Comparison of ENCODE assay signal across 1 cellular context in the genomic region with DNA sequence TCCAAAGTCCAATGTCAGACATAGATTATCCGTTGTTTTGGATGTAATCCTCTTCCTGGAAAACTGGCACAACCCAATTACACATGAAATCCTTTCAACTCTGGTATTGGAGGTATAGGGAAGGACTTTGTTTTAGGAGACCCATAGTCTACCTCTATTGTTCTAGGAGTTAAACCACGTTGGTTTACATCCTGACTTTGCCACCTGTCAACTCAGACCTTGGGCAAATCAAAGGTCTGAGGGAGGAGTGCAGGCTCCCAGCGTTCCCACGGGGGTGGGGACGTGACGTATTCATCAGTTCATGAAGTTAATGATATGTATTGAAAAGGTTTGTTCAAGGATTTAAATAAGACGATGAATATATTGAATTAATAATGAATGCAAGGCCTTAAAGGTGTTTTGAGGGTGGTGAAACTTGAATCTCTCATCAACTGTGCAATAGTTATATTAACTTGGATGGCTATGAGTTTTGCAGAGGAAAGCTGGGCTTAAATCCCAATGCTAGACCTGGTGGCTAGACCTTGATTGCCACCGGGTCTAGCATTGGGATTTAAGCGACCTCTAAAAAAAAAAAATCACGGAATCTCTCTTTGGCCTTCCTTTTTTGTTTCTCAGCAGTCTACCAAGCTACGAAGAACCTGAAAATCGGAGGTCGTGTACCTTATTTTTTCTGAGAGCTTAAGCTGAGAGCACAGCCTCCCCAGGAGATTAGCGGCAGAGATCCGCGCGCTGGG.
TF ChIP-seq lines count a peak whose summit lies in the region.

No MANE protein-coding gene starts in this region.

TF ChIP-seq in HepG2, 621 proteins besides CTCF, POLR2A, EP300 and RAD21 (continued from another document):
- TF ChIP-seq PATZ1 (CRISPR knock-in tag; IDR thresholded peaks at IDR 0.05) (no peak), ZNF251 (CRISPR knock-in tag; IDR thresholded peaks at IDR 0.05) (no peak), NFATC3 (CRISPR knock-in tag; IDR thresholded peaks at IDR 0.05) (no peak), POLR2AphosphoS2 (IDR thresholded peaks at IDR 0.05; ENCODE audit: low read depth, low read length) (no peak), ZNF577 (CRISPR knock-in tag; IDR thresholded peaks at IDR 0.05; ENCODE audit: borderline replicate concordance, low read depth) (no peak), BRD4 (CRISPR knock-in tag; IDR thresholded peaks at IDR 0.05) (no peak), ZNF234 (CRISPR knock-in tag; conservative IDR thresholded peaks at IDR 0.05) (no peak), SOX13 (IDR thresholded peaks at IDR 0.05) (no peak), SOX13 (CRISPR knock-in tag; conservative IDR thresholded peaks at IDR 0.05 in 1 of 2, IDR thresholded peaks at IDR 0.05 in 1 of 2) (peak in 1 of 2 experiments; percentile 78; a peak in 2 of 4 replicates), ZSCAN21 (CRISPR knock-in tag; IDR thresholded peaks at IDR 0.05; ENCODE audit: borderline replicate concordance) (no peak), ZNF878 (CRISPR knock-in tag; IDR thresholded peaks at IDR 0.05) (no peak), ZBTB8A (CRISPR knock-in tag; IDR thresholded peaks at IDR 0.05; ENCODE audit: borderline replicate concordance, low read depth) (no peak), ZNF597 (CRISPR knock-in tag; IDR thresholded peaks at IDR 0.05) (no peak), TOE1 (CRISPR knock-in tag; IDR thresholded peaks at IDR 0.05) (no peak), ZNF407 (CRISPR knock-in tag; IDR thresholded peaks at IDR 0.05; ENCODE audit: not compliant biosample characterization) (no peak), RFXAP (CRISPR knock-in tag; IDR thresholded peaks at IDR 0.05; ENCODE audit: borderline replicate concordance) (no peak), ZC3H13 (CRISPR knock-in tag; IDR thresholded peaks at IDR 0.05) (no peak), ZNF296 (CRISPR knock-in tag; conservative IDR thresholded peaks at IDR 0.05) (no peak), MAF1 (CRISPR knock-in tag; IDR thresholded peaks at IDR 0.05; ENCODE audit: borderline replicate concordance) (no peak), ZNF326 (CRISPR knock-in tag; IDR thresholded peaks at IDR 0.05; ENCODE audit: borderline replicate concordance) (no peak), ZNF720 (CRISPR knock-in tag; IDR thresholded peaks at IDR 0.05) (no peak), POGZ (CRISPR knock-in tag; IDR thresholded peaks at IDR 0.05) (no peak), CREB1 (IDR thresholded peaks at IDR 0.05) (peak; percentile 77), CREB1 (CRISPR knock-in tag; IDR thresholded peaks at IDR 0.05) (peak; percentile 50; the same call in 1 of the 2 replicates), ZNF337 (CRISPR knock-in tag; IDR thresholded peaks at IDR 0.05; ENCODE audit: borderline replicate concordance, low read depth) (no peak)
- TF ChIP-seq, protein P1, sequence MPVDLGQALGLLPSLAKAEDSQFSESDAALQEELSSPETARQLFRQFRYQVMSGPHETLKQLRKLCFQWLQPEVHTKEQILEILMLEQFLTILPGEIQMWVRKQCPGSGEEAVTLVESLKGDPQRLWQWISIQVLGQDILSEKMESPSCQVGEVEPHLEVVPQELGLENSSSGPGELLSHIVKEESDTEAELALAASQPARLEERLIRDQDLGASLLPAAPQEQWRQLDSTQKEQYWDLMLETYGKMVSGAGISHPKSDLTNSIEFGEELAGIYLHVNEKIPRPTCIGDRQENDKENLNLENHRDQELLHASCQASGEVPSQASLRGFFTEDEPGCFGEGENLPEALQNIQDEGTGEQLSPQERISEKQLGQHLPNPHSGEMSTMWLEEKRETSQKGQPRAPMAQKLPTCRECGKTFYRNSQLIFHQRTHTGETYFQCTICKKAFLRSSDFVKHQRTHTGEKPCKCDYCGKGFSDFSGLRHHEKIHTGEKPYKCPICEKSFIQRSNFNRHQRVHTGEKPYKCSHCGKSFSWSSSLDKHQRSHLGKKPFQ (CRISPR knock-in tag; IDR thresholded peaks at IDR 0.05; ENCODE audit: insufficient replicate concordance): no peak
- TF ChIP-seq, protein P2, sequence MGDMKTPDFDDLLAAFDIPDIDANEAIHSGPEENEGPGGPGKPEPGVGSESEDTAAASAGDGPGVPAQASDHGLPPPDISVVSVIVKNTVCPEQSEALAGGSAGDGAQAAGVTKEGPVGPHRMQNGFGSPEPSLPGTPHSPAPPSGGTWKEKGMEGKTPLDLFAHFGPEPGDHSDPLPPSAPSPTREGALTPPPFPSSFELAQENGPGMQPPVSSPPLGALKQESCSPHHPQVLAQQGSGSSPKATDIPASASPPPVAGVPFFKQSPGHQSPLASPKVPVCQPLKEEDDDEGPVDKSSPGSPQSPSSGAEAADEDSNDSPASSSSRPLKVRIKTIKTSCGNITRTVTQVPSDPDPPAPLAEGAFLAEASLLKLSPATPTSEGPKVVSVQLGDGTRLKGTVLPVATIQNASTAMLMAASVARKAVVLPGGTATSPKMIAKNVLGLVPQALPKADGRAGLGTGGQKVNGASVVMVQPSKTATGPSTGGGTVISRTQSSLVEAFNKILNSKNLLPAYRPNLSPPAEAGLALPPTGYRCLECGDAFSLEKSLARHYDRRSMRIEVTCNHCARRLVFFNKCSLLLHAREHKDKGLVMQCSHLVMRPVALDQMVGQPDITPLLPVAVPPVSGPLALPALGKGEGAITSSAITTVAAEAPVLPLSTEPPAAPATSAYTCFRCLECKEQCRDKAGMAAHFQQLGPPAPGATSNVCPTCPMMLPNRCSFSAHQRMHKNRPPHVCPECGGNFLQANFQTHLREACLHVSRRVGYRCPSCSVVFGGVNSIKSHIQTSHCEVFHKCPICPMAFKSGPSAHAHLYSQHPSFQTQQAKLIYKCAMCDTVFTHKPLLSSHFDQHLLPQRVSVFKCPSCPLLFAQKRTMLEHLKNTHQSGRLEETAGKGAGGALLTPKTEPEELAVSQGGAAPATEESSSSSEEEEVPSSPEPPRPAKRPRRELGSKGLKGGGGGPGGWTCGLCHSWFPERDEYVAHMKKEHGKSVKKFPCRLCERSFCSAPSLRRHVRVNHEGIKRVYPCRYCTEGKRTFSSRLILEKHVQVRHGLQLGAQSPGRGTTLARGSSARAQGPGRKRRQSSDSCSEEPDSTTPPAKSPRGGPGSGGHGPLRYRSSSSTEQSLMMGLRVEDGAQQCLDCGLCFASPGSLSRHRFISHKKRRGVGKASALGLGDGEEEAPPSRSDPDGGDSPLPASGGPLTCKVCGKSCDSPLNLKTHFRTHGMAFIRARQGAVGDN (CRISPR knock-in tag; IDR thresholded peaks at IDR 0.05): no peak
TF ChIP-seq in HepG2: peak in this region for 13.
